ENCODE assay signal across 8 cellular contexts in the genomic region with DNA sequence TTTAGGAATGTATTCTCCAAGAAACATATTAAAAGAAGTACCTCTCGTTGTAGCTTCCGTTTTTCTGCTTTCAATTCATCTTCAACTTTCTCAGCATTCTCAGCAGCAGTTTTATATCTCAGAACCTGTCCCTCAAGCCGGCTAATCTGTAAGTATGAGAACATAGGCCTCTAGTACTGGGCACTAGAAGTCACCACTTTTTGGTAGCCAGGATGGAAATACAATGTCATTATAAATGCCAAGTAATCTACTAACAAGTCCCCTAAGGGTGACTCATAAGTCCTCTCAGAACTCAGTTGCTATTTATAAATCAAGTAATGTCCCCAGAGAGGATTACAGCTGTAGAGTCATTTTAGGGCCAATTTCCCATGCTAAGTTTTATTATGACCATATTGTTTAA.
DNase-seq lines count a peak whose midpoint lies in the region; ATAC-seq and TF ChIP-seq lines count a peak whose summit lies in the region.

No MANE protein-coding gene starts in this region.

- TF ChIP-seq CTCF in AG09309 (IDR thresholded peaks at IDR 0.05; ENCODE audit: control insufficient read depth, insufficient read depth, low read depth, low read length, missing control alignments) (no peak), adrenal gland (IDR thresholded peaks at IDR 0.05) (no peak), Caco-2 (IDR thresholded peaks at IDR 0.05; ENCODE audit: insufficient read depth in 1 of 2, low read depth in 1 of 2, low read length in 1 of 2, severe bottlenecking in 1 of 2, unreplicated experiment in 1 of 2) (no peak), endothelial cell (IDR thresholded peaks at IDR 0.05; ENCODE audit: unreplicated experiment) (no peak)

- CTCF ChIA-PET in Caco-2 (lab: Charles Lee), result no interaction called here

- DNase-seq in AG09309 (ENCODE audit: low read depth), result peak; percentile 42
- peak; percentile 11 for DNase-seq in GM19238 (ENCODE audit: insufficient read length, low spot score)
- DNase-seq in adrenal gland, result peak in 1 of 7 donors; percentile 46
- DNase-seq in natural killer cell treated with Interleukin-12 subunit alpha and Interleukin-12 subunit beta and Interleukin-15 and Interleukin-18, amount 100 ng/mL, for 72 hours (ENCODE audit: low spot score), result no peak
- no peak for DNase-seq in Caco-2
- DNase-seq in medulla oblongata (ENCODE audit: extremely low spot score), result no peak
- DNase-seq in endothelial cell (ENCODE audit: low spot score), result no peak

- H3K4me3 ChIP-seq in AG09309 (ENCODE audit: control insufficient read depth, low read depth, low read length) (no peak overlapping the region), adrenal gland (no peak overlapping the region), Caco-2 (ENCODE audit: low read depth, low read length) (no peak overlapping the region)

- H3K27me3 Mint-ChIP-seq in natural killer cell treated with Interleukin-12 subunit alpha and Interleukin-12 subunit beta and Interleukin-15 and Interleukin-18, amount 100 ng/mL, for 72 hours, result no peaks in the 10 kb centered on the region
- H3K27me3 Mint-ChIP-seq in Caco-2 (ENCODE audit: insufficient read depth, unreplicated experiment), result no peaks in the 10 kb centered on the region
- peaks cover 2% of the 10 kb centered on the region for H3K27me3 Mint-ChIP-seq in endothelial cell (ENCODE audit: unreplicated experiment)

- H3K9me3 ChIP-seq in adrenal gland (replicated peaks in 1 of 3) (no peaks in the 10 kb centered on the region), Caco-2 (no peaks in the 10 kb centered on the region)

- H3K4me1 ChIP-seq in adrenal gland (replicated peaks in 1 of 2), result peaks cover 25% of the 10 kb centered on the region in 2 donors
- H3K4me1 ChIP-seq in Caco-2, result no peaks in the 10 kb centered on the region

- H3K4me1 Mint-ChIP-seq in natural killer cell treated with Interleukin-12 subunit alpha and Interleukin-12 subunit beta and Interleukin-15 and Interleukin-18, amount 100 ng/mL, for 72 hours (ENCODE audit: low read depth in 2 of 2), result peaks cover 4 to 10% of the 10 kb centered on the region in 2 donors
- H3K4me1 Mint-ChIP-seq in Caco-2 (ENCODE audit: low read depth, unreplicated experiment), result no peaks in the 10 kb centered on the region
- H3K4me1 Mint-ChIP-seq in endothelial cell (ENCODE audit: unreplicated experiment), result peaks cover 6% of the 10 kb centered on the region

- no peak for TF ChIP-seq POLR2A in adrenal gland (IDR thresholded peaks at IDR 0.05)

- peak overlapping the region; percentile 34 for H3K4me3 Mint-ChIP-seq in natural killer cell treated with Interleukin-12 subunit alpha and Interleukin-12 subunit beta and Interleukin-15 and Interleukin-18, amount 100 ng/mL, for 72 hours
- H3K4me3 Mint-ChIP-seq in Caco-2 (ENCODE audit: unreplicated experiment) (no peak overlapping the region), endothelial cell (ENCODE audit: unreplicated experiment) (no peak overlapping the region)

- H3K27ac Mint-ChIP-seq in natural killer cell treated with Interleukin-12 subunit alpha and Interleukin-12 subunit beta and Interleukin-15 and Interleukin-18, amount 100 ng/mL, for 72 hours, result peak overlapping the region; percentile 43 to 81
- H3K27ac Mint-ChIP-seq in Caco-2 (ENCODE audit: unreplicated experiment) (no peak overlapping the region), endothelial cell (ENCODE audit: unreplicated experiment) (no peak overlapping the region)

- peak; percentile 76 for ATAC-seq in HG03354 (IDR thresholded peaks at IDR 0.05; ENCODE audit: poor library complexity, severe bottlenecking, unreplicated experiment)
- peak; percentile 53 to 81 for ATAC-seq in natural killer cell treated with Interleukin-12 subunit alpha and Interleukin-12 subunit beta and Interleukin-15 and Interleukin-18, amount 100 ng/mL, for 72 hours

- H3K27me3 ChIP-seq in adrenal gland, result no peaks in the 10 kb centered on the region
- H3K27me3 ChIP-seq in Caco-2 (replicated peaks; ENCODE audit: control insufficient read depth, insufficient read depth, low read length), result no peaks in the 10 kb centered on the region

- WGBS in adrenal gland, 4 donors, result 43 to 54% (median 46%) methylated on average over 3 of the region's 3 CpGs

- POLR2A ChIA-PET in Caco-2 (lab: Charles Lee), result no interaction called here

- no TSS peak for BruUV-seq in Caco-2 (replicated peaks; lab: Mats Ljungman, UMichigan)

- peaks cover 19% of the 10 kb centered on the region for H3K36me3 Mint-ChIP-seq in natural killer cell treated with Interleukin-12 subunit alpha and Interleukin-12 subunit beta and Interleukin-15 and Interleukin-18, amount 100 ng/mL, for 72 hours
- H3K36me3 Mint-ChIP-seq in Caco-2 (ENCODE audit: insufficient read depth, unreplicated experiment), result peaks cover 70% of the 10 kb centered on the region
- peaks cover 17% of the 10 kb centered on the region for H3K36me3 Mint-ChIP-seq in endothelial cell (ENCODE audit: low read depth, unreplicated experiment)

- peak overlapping the region in 3 of 5 donors; percentile 52 to 78 (median 69) for H3K27ac ChIP-seq in adrenal gland

- peaks cover 0 to 78% of the 10 kb centered on the region in 2 donors for H3K36me3 ChIP-seq in adrenal gland (replicated peaks in 1 of 2)
- no peaks in the 10 kb centered on the region; the same call in 1 of the 2 replicates for H3K36me3 ChIP-seq in Caco-2 (ENCODE audit: control insufficient read depth, insufficient read depth, low read length)

- H3K9me3 Mint-ChIP-seq in natural killer cell treated with Interleukin-12 subunit alpha and Interleukin-12 subunit beta and Interleukin-15 and Interleukin-18, amount 100 ng/mL, for 72 hours, result no peaks in the 10 kb centered on the region
- H3K9me3 Mint-ChIP-seq in Caco-2 (ENCODE audit: unreplicated experiment) (no peaks in the 10 kb centered on the region), endothelial cell (ENCODE audit: unreplicated experiment) (no peaks in the 10 kb centered on the region)

- intact Hi-C loops in adrenal gland (cut with DNase I), result no loop called here
- intact Hi-C loops in Caco-2 (cut with micrococcal nuclease; ENCODE audit: unreplicated experiment), result no loop called here

Comparison
In these comparisons a context has a peak if more than half of its experiments do, and no peak if none do; other contexts are left out.
1. DNase-seq: peak in AG09309 (single experiment) and GM19238 (single experiment); none in natural killer cell treated with Interleukin-12 subunit alpha and Interleukin-12 subunit beta and Interleukin-15 and Interleukin-18, amount 100 ng/mL, for 72 hours (single experiment), Caco-2 (0 of 2), medulla oblongata (single experiment) and endothelial cell (single experiment).
2. H3K27ac Mint-ChIP-seq: peak in natural killer cell treated with Interleukin-12 subunit alpha and Interleukin-12 subunit beta and Interleukin-15 and Interleukin-18, amount 100 ng/mL, for 72 hours (2 of 2); none in Caco-2 (single experiment) and endothelial cell (single experiment).